14 cellular contexts compared by ENCODE assay signal in genomic region chr1:61058477-61059245, GRCh38. TPM values are rescaled to one million over a fixed set of nuclear protein-coding genes. Genes with fewer than 3 reads are reported as not detected.
DNase-seq lines count a peak whose midpoint lies in the region; ATAC-seq and TF ChIP-seq lines count a peak whose summit lies in the region.
"Had no signal": no experiment of that assay in that cellular context is flagged by ENCODE, and none has a peak within 500 bp of the region (broad histone marks: within the 10 kb centered on the region; RNA-seq: fewer than 3 reads in every experiment).

No MANE protein-coding gene starts in this region.

- TF ChIP-seq CTCF in RWPE2 (IDR thresholded peaks at IDR 0.05; ENCODE audit: poor library complexity, severe bottlenecking) (no peak), fibroblast of pulmonary artery (IDR thresholded peaks at IDR 0.05; ENCODE audit: low read length, missing control alignments) (no peak)

- no peak overlapping the region for H3K4me3 ChIP-seq in RWPE2 (ENCODE audit: severe bottlenecking)
- no peak overlapping the region for H3K4me3 ChIP-seq in fibroblast of pulmonary artery (replicated peaks; ENCODE audit: low read depth, low read length)

- no peaks in the 10 kb centered on the region for H3K36me3 Mint-ChIP-seq in activated naive CD8-positive, alpha-beta T cell
- no peaks in the 10 kb centered on the region for H3K36me3 Mint-ChIP-seq in activated naive CD8-positive, alpha-beta T cell treated with anti-CD3 and anti-CD28 coated beads for 36 hours

- H3K27ac ChIP-seq in RWPE2 (ENCODE audit: poor library complexity, severe bottlenecking), result peak overlapping the region; percentile 25

- DNase-seq in activated naive CD8-positive, alpha-beta T cell treated with anti-CD3 and anti-CD28 coated beads for 36 hours, result no peak
- no peak for DNase-seq in RWPE2 (ENCODE audit: low spot score)
- DNase-seq in fibroblast of pulmonary artery (ENCODE audit: low read depth), result peak; percentile 60
- DNase-seq in AG08395 (ENCODE audit: low spot score), result no peak
- no peak for DNase-seq in SK-N-DZ (ENCODE audit: low spot score)
- DNase-seq: activated CD8-positive, alpha-beta memory T cell treated with anti-CD3 and anti-CD28 coated beads for 24 hours; GF-D8; NCI-H1048; NCI-H2171; nephron progenitor cell; stimulated activated CD4-positive, alpha-beta T cell treated with anti-CD3 and anti-CD28 coated beads, Interleukin-1b, Interleukin-23, amount 100 ng/mL, for 48 hours had no signal

- H3K4me1 Mint-ChIP-seq in activated naive CD8-positive, alpha-beta T cell (ENCODE audit: low read depth), result peaks cover 9% of the 10 kb centered on the region
- peaks cover 14% of the 10 kb centered on the region for H3K4me1 Mint-ChIP-seq in activated naive CD8-positive, alpha-beta T cell treated with anti-CD3 and anti-CD28 coated beads for 36 hours

- peaks cover 16% of the 10 kb centered on the region for H3K27me3 Mint-ChIP-seq in activated naive CD8-positive, alpha-beta T cell
- H3K27me3 Mint-ChIP-seq in activated naive CD8-positive, alpha-beta T cell treated with anti-CD3 and anti-CD28 coated beads for 36 hours, result peaks cover 54% of the 10 kb centered on the region

- no peak overlapping the region for H3K27ac Mint-ChIP-seq in activated naive CD8-positive, alpha-beta T cell
- no peak overlapping the region for H3K27ac Mint-ChIP-seq in activated naive CD8-positive, alpha-beta T cell treated with anti-CD3 and anti-CD28 coated beads for 36 hours
- H3K27ac Mint-ChIP-seq: nephron progenitor cell had no signal

- H3K36me3 ChIP-seq in RWPE2 (ENCODE audit: low read depth), result no peaks in the 10 kb centered on the region

- peaks cover 6% of the 10 kb centered on the region for H3K4me1 ChIP-seq in RWPE2 (ENCODE audit: insufficient read depth, poor library complexity, severe bottlenecking)

- peak; percentile 59 for ATAC-seq in RWPE2 (ENCODE audit: low read depth)
- ATAC-seq in GM21619 (IDR thresholded peaks at IDR 0.05; ENCODE audit: unreplicated experiment), result no peak
- no peak for ATAC-seq in GM19328 (IDR thresholded peaks at IDR 0.05; ENCODE audit: unreplicated experiment)

- H3K9me3 Mint-ChIP-seq in activated naive CD8-positive, alpha-beta T cell (ENCODE audit: low read depth), result no peaks in the 10 kb centered on the region
- no peaks in the 10 kb centered on the region for H3K9me3 Mint-ChIP-seq in activated naive CD8-positive, alpha-beta T cell treated with anti-CD3 and anti-CD28 coated beads for 36 hours
- H3K9me3 Mint-ChIP-seq: nephron progenitor cell had no signal

- no peaks in the 10 kb centered on the region for H3K27me3 ChIP-seq in RWPE2 (ENCODE audit: insufficient read depth, poor library complexity, severe bottlenecking)

- H3K4me3 Mint-ChIP-seq in activated naive CD8-positive, alpha-beta T cell, result peak overlapping the region; percentile 22
- no peak overlapping the region for H3K4me3 Mint-ChIP-seq in activated naive CD8-positive, alpha-beta T cell treated with anti-CD3 and anti-CD28 coated beads for 36 hours

- H3K9me3 ChIP-seq in RWPE2 (ENCODE audit: severe bottlenecking), result no peaks in the 10 kb centered on the region

RNA-seq across cellular contexts. Expression of gene NFIA, which starts 23.7 kb away (rescaled TPM):
- total RNA-seq in activated naive CD8-positive, alpha-beta T cell treated with anti-CD3 and anti-CD28 coated beads for 36 hours, result 1 to 10 TPM; 1.3 to 1.7 TPM
- polyA plus RNA-seq in SK-N-DZ (2014; cell fraction: cytosol; rRNA removed), result 0.93 and 1.3 TPM in 2 replicates
- 0.22 and 0.55 TPM in 2 replicates for polyA plus RNA-seq in SK-N-DZ (2014; cell fraction: nucleus; rRNA removed)
